Comparison of ENCODE assay signal across 18 cellular contexts in genomic region chr2:178363252-178363651, GRCh38.
DNase-seq lines count a peak whose midpoint lies in the region; ATAC-seq and TF ChIP-seq lines count a peak whose summit lies in the region.
"Had no signal": no experiment of that assay in that cellular context is flagged by ENCODE, and none has a peak within 500 bp of the region (broad histone marks: within the 10 kb centered on the region; RNA-seq: fewer than 3 reads in every experiment).

No MANE protein-coding gene starts in this region.

- POLR2A ChIA-PET in Panc1 (lab: Charles Lee), result no interaction called here

- BruUV-seq in Panc1 (replicated peaks; lab: Mats Ljungman, UMichigan), result no TSS peak

- no peaks in the 10 kb centered on the region for H3K9me2 ChIP-seq in MM.1S (replicated peaks; ENCODE audit: insufficient read depth, low read length)

- H4K20me1 ChIP-seq in MM.1S (ENCODE audit: insufficient read depth, low read length) (no peaks in the 10 kb centered on the region), osteoblast (ENCODE audit: insufficient read depth, low read length) (no peaks in the 10 kb centered on the region)

- ATAC-seq in Panc1, result no peak
- ATAC-seq: activated naive CD4-positive, alpha-beta T cell treated with anti-CD3 and anti-CD28 coated beads, Interleukin-2, amount 50 U/mL, for 72 hours; GM23338 had no signal

- H3K79me2 ChIP-seq in MM.1S (ENCODE audit: low read length), result no peaks in the 10 kb centered on the region
- H3K79me2 ChIP-seq in osteoblast (ENCODE audit: insufficient read depth, low read length), result no peaks in the 10 kb centered on the region

- H3K36me3 ChIP-seq in Panc1 (ENCODE audit: control insufficient read depth, insufficient read depth, low read length) (no peaks in the 10 kb centered on the region), MM.1S (replicated peaks; ENCODE audit: insufficient read depth, low read length) (no peaks in the 10 kb centered on the region), osteoblast (ENCODE audit: insufficient read depth, low read length) (no peaks in the 10 kb centered on the region)
- H3K36me3 ChIP-seq: SJSA1 had no signal

- H3K4me2 ChIP-seq in MM.1S (ENCODE audit: low read depth, low read length) (no peak overlapping the region), osteoblast (ENCODE audit: insufficient read depth, low read length) (no peak overlapping the region)
- H3K4me2 ChIP-seq: GM23338 had no signal

- H3K27me3 ChIP-seq in Panc1 (ENCODE audit: control insufficient read depth, insufficient read depth, low read length) (no peaks in the 10 kb centered on the region), MM.1S (replicated peaks; ENCODE audit: insufficient read depth, low read length) (no peaks in the 10 kb centered on the region), osteoblast (ENCODE audit: insufficient read depth, low read length) (no peaks in the 10 kb centered on the region)
- H3K27me3 ChIP-seq: SJSA1 had no signal

- H3K4me1 ChIP-seq in Panc1 (ENCODE audit: control insufficient read depth, insufficient read depth, low read length), result no peaks in the 10 kb centered on the region
- H3K4me1 ChIP-seq in MM.1S (ENCODE audit: low read length), result no peaks in the 10 kb centered on the region
- H3K4me1 ChIP-seq in osteoblast (ENCODE audit: insufficient read depth, low read length), result no peaks in the 10 kb centered on the region
- H3K4me1 ChIP-seq: SJSA1 had no signal

- no peaks in the 10 kb centered on the region for H3K9me3 ChIP-seq in Panc1 (ENCODE audit: control insufficient read depth, insufficient read depth, low read depth, low read length)
- H3K9me3 ChIP-seq in MM.1S (replicated peaks; ENCODE audit: insufficient read depth, low read length), result no peaks in the 10 kb centered on the region
- H3K9me3 ChIP-seq in osteoblast (ENCODE audit: low read depth, low read length), result no peaks in the 10 kb centered on the region
- H3K9me3 ChIP-seq: SJSA1 had no signal

- DNase-seq in EH (ENCODE audit: low read depth) (peak; percentile 24), Panc1 (ENCODE audit: low read depth, low spot score) (peak; percentile 13), epithelial cell of proximal tubule (ENCODE audit: low read depth) (peak; percentile 70), occipital lobe (lab: John Stamatoyannopoulos, UW) (peak; percentile 3), caudate nucleus (lab: John Stamatoyannopoulos, UW) (no peak), MM.1S (no peak), osteoblast (ENCODE audit: insufficient read length, low spot score, missing footprints) (no peak), AG08395 (ENCODE audit: low spot score) (no peak)
- DNase-seq: activated CD4-positive, alpha-beta T cell treated with anti-CD3 and anti-CD28 coated beads, Interleukin-2, amount 10 ng/mL, durations not matched to agents 24 days and 14 days; GF-D8; mesendoderm; NCI-H1694; NCI-H510A treated with DMSO at 0.1 percent for 48 hours; retina; stimulated activated CD4-positive, alpha-beta T cell treated with anti-CD3 and anti-CD28 coated beads, Interleukin-1b, Interleukin-23, amount 100 ng/mL, for 48 hours had no signal

- H3K4me3 ChIP-seq in Panc1 (ENCODE audit: low read depth in 2 of 2, low read length in 2 of 2) (no peak overlapping the region), epithelial cell of proximal tubule (ENCODE audit: low read depth, low read length) (no peak overlapping the region), MM.1S (ENCODE audit: low read length) (no peak overlapping the region), osteoblast (ENCODE audit: insufficient read depth, low read length) (no peak overlapping the region)
- H3K4me3 ChIP-seq: GM23338, SJSA1 had no signal

- CTCF ChIA-PET in Panc1 (lab: Charles Lee), result no interaction called here

- H2AFZ ChIP-seq in MM.1S (ENCODE audit: low read length) (no peak overlapping the region), osteoblast (ENCODE audit: low read length) (no peak overlapping the region)
- H2AFZ ChIP-seq: GM23338 had no signal

- no peak overlapping the region for H3K27ac ChIP-seq in Panc1 (ENCODE audit: low read length)
- H3K27ac ChIP-seq in caudate nucleus (ENCODE audit: low read depth, low read length), result no peak overlapping the region
- no peak overlapping the region for H3K27ac ChIP-seq in MM.1S (ENCODE audit: low read length)
- no peak overlapping the region for H3K27ac ChIP-seq in osteoblast (ENCODE audit: low read depth, low read length)
- H3K27ac ChIP-seq: SJSA1 had no signal

- intact Hi-C loops in Panc1 (cut with micrococcal nuclease; ENCODE audit: unreplicated experiment), result no loop called here

- TF ChIP-seq CTCF in Panc1 (IDR thresholded peaks at IDR 0.05) (no peak), epithelial cell of proximal tubule (conservative IDR thresholded peaks at IDR 0.05; ENCODE audit: low read depth, low read length) (no peak), MM.1S (IDR thresholded peaks at IDR 0.05; ENCODE audit: low read length) (no peak), osteoblast (IDR thresholded peaks at IDR 0.05; ENCODE audit: extremely low read depth, low read depth, low read length) (no peak)

- no peak overlapping the region for H3K9ac ChIP-seq in MM.1S (ENCODE audit: low read length)

- in situ Hi-C loops in Panc1 (cut with HindIII; ENCODE audit: low pct_unique_long_range_greater_than_20kb, low sequenced_read_pairs), result no loop called here

- H3F3A ChIP-seq in MM.1S (ENCODE audit: insufficient read depth, low read length), result 0 out of 2 replicates have a peak, but pooled peaks cover 5% of the 10 kb centered on the region

Comparison
In these comparisons a context has a peak if more than half of its experiments do, and no peak if none do; other contexts are left out.
1. DNase-seq: peak in EH (single experiment), Panc1 (single experiment), epithelial cell of proximal tubule (single experiment) and occipital lobe (single experiment); none in caudate nucleus (0 of 61), MM.1S (single experiment), osteoblast (single experiment) and AG08395 (single experiment).